Comparison of ENCODE assay signal across 8 cellular contexts in the genomic region with DNA sequence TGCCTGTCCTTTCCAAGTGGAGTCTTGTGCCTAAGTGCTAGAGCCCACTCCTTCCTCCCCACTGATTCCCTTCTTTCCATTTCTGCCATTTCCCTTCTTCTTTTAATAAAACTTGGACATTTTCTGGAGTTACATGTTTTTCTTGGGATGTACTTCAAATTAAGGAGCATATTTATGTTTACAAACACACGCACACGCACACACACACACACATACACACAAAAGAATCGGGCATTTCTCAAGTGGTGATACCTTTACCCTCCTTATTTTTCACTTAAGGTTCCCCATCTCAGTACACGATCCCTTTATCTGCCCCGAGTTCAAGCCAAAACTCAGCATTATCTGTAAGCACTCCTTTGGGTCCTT.
DNase-seq lines count a peak whose midpoint lies in the region; ATAC-seq, FAIRE-seq and TF ChIP-seq lines count a peak whose summit lies in the region.

No MANE protein-coding gene starts in this region.

- peak overlapping the region; percentile 100 for H3K27ac ChIP-seq in HCT116 (ENCODE audit: low read depth, low read length)
- H3K27ac ChIP-seq in OCI-LY7 (ENCODE audit: low read depth, low read length, poor library complexity, severe bottlenecking): peak overlapping the region; percentile 77

- H3K4me2 ChIP-seq in HCT116 (ENCODE audit: low read length): peak overlapping the region; percentile 78
- peak overlapping the region; percentile 73 for H3K4me2 ChIP-seq in OCI-LY7 (ENCODE audit: low read length)

- no peak for TF ChIP-seq RAD21 in HCT116 (IDR thresholded peaks at IDR 0.05; ENCODE audit: low read depth)

- H3K9me3 ChIP-seq in HCT116 (ENCODE audit: control insufficient read depth in 1 of 2, insufficient read depth in 1 of 2, low read depth in 1 of 2, low read length in 2 of 2): no peaks in the 10 kb centered on the region
- no peaks in the 10 kb centered on the region for H3K9me3 ChIP-seq in OCI-LY7 (ENCODE audit: low read length)
- H3K9me3 ChIP-seq in iPS-15b (ENCODE audit: control insufficient read depth, insufficient read depth, low read length): no peaks in the 10 kb centered on the region
- no peaks in the 10 kb centered on the region for H3K9me3 ChIP-seq in BE2C

- peaks cover 0 to 5% of the 10 kb centered on the region in 2 experiments; a peak in 1 of 4 replicates for H3K36me3 ChIP-seq in HCT116 (ENCODE audit: control insufficient read depth in 1 of 2, insufficient read depth in 2 of 2, low read length in 2 of 2)
- no peaks in the 10 kb centered on the region for H3K36me3 ChIP-seq in OCI-LY7 (ENCODE audit: insufficient read depth, low read length)
- H3K36me3 ChIP-seq in iPS-15b (ENCODE audit: control insufficient read depth, insufficient read depth, low read length): peaks cover 3% of the 10 kb centered on the region
- no peaks in the 10 kb centered on the region for H3K36me3 ChIP-seq in BE2C

- intact Hi-C loops in HCT116 (cut with micrococcal nuclease): no loop called here
- intact Hi-C loops in OCI-LY7 (cut with micrococcal nuclease; ENCODE audit: unreplicated experiment): no loop called here

- no peak overlapping the region for H2AFZ ChIP-seq in HCT116 (ENCODE audit: low read depth, low read length, poor library complexity, severe bottlenecking)
- H2AFZ ChIP-seq in OCI-LY7 (ENCODE audit: low read length): peak overlapping the region; percentile 70; the same call in 1 of the 2 replicates

- BruUV-seq in HCT116 (replicated peaks; lab: Mats Ljungman, UMichigan) (no TSS peak), OCI-LY7 (replicated peaks; lab: Mats Ljungman, UMichigan) (TSS peak; percentile 76)

- RAD21 ChIA-PET in HCT116 (lab: Charles Lee; ENCODE audit: low non-redundant PET in 1 of 2, low total read pairs in 2 of 2, uncharacterized antibody in 2 of 2, unreplicated experiment in 2 of 2): no interaction called here

- peak overlapping the region; percentile 79 for H3K9ac ChIP-seq in HCT116 (ENCODE audit: low read length)
- H3K9ac ChIP-seq in iPS-15b (ENCODE audit: low read depth, low read length): peak overlapping the region; percentile 97

- TF ChIP-seq CTCF in HCT116 (IDR thresholded peaks at IDR 0.05 in 2 of 3, conservative IDR thresholded peaks at IDR 0.05 in 1 of 3; ENCODE audit: borderline replicate concordance in 1 of 3, insufficient read depth in 1 of 3, low read depth in 2 of 3, low read length in 2 of 3) (no peak), OCI-LY7 (conservative IDR thresholded peaks at IDR 0.05; ENCODE audit: low read length) (no peak), BE2C (IDR thresholded peaks at IDR 0.05; ENCODE audit: low read depth, low read length) (no peak)

- TF ChIP-seq POLR2A in HCT116 (IDR thresholded peaks at IDR 0.05; ENCODE audit: borderline replicate concordance, extremely low read depth, insufficient read depth, insufficient read length): peak; percentile 18

- H3K9me2 ChIP-seq in HCT116 (ENCODE audit: insufficient read depth): no peaks in the 10 kb centered on the region
- no peaks in the 10 kb centered on the region for H3K9me2 ChIP-seq in OCI-LY7 (ENCODE audit: insufficient read depth, low read length)

- no peak for ATAC-seq in HCT116

- CTCF ChIA-PET in HCT116 (lab: Charles Lee) (interaction anchor here (1.3 to 3.9 kb wide), 5 partner anchors 10 to 61 kb away, joined by 3 to 33 read pairs (median 4); no protein-coding TSS in a partner anchor), OCI-LY7 (lab: Charles Lee; ENCODE audit: unreplicated experiment) (interaction anchor here (1.0 to 1.3 kb wide), 2 partner anchors 62 to 104 kb away, joined by 3 to 5 read pairs; no protein-coding TSS in a partner anchor)

- no peak for DNase-seq in HCT116 (ENCODE audit: low read depth, low spot score)
- DNase-seq in OCI-LY7 (ENCODE audit: low spot score): no peak
- no peak for DNase-seq in urothelium cell line (ENCODE audit: low spot score)
- DNase-seq in BE2C: no peak
- no peak for DNase-seq in inferior parietal cortex (ENCODE audit: extremely low spot score)
- no peak for DNase-seq in NCI-H1694 (lab: John Stamatoyannopoulos, UW)

- H3K4me3 ChIP-seq in GM08714 (ENCODE audit: low read length) (peak overlapping the region; percentile 73), HCT116 (replicated peaks in 1 of 2; ENCODE audit: low read depth in 1 of 2, low read length in 2 of 2) (peak overlapping the region; percentile 38 to 46), OCI-LY7 (ENCODE audit: low read depth, low read length, poor library complexity, severe bottlenecking) (peak overlapping the region; percentile 60), iPS-15b (ENCODE audit: low read depth, low read length) (peak overlapping the region; percentile 80), BE2C (ENCODE audit: low read depth, low read length) (no peak overlapping the region)

- H4K20me1 ChIP-seq in HCT116 (ENCODE audit: insufficient read depth) (no peaks in the 10 kb centered on the region), OCI-LY7 (ENCODE audit: insufficient read depth, low read length) (no peaks in the 10 kb centered on the region)

- peaks cover 61% of the 10 kb centered on the region for H3K79me2 ChIP-seq in HCT116 (ENCODE audit: insufficient read depth, low read length)
- peaks cover 6% of the 10 kb centered on the region; the same call in 1 of the 2 replicates for H3K79me2 ChIP-seq in OCI-LY7 (ENCODE audit: insufficient read depth, low read depth, low read length)

- POLR2A ChIA-PET in HCT116 (lab: Charles Lee) (interaction anchor here (0.8 to 4.5 kb wide), 16 partner anchors 8 to 325 kb away, joined by 3 to 123 read pairs (median 14); no protein-coding TSS in a partner anchor), OCI-LY7 (lab: Charles Lee) (interaction anchor here (0.6 to 2.4 kb wide), 7 partner anchors 7 to 339 kb away, joined by 3 to 25 read pairs (median 7); no protein-coding TSS in a partner anchor)

- H3K27me3 ChIP-seq in HCT116 (ENCODE audit: insufficient read depth, low read length) (no peaks in the 10 kb centered on the region), iPS-15b (ENCODE audit: control insufficient read depth, insufficient read depth, low read length) (no peaks in the 10 kb centered on the region), BE2C (no peaks in the 10 kb centered on the region)

- peaks cover 82 to 94% of the 10 kb centered on the region in 2 experiments for H3K4me1 ChIP-seq in HCT116 (ENCODE audit: control insufficient read depth in 1 of 2, insufficient read depth in 2 of 2, low read length in 2 of 2)
- H3K4me1 ChIP-seq in OCI-LY7 (ENCODE audit: insufficient read depth, low read length, poor library complexity, severe bottlenecking): peaks cover 48% of the 10 kb centered on the region
- H3K4me1 ChIP-seq in iPS-15b (ENCODE audit: control insufficient read depth, insufficient read depth, low read length): peaks cover 19% of the 10 kb centered on the region
- no peaks in the 10 kb centered on the region for H3K4me1 ChIP-seq in BE2C

- peak; percentile 37 for FAIRE-seq in urothelium cell line (lab: Jason Lieb, UNC)

TF ChIP-seq in HCT116, 20 proteins besides CTCF, POLR2A, EP300 and RAD21:
- peak; percentile 8; the same call in 1 of the 2 replicates for TF ChIP-seq POLR2AphosphoS5 (IDR thresholded peaks at IDR 0.05; ENCODE audit: low read depth, low read length)
- TF ChIP-seq FOSL1 (IDR thresholded peaks at IDR 0.05; ENCODE audit: low read depth): no peak
